In the genomic region with DNA sequence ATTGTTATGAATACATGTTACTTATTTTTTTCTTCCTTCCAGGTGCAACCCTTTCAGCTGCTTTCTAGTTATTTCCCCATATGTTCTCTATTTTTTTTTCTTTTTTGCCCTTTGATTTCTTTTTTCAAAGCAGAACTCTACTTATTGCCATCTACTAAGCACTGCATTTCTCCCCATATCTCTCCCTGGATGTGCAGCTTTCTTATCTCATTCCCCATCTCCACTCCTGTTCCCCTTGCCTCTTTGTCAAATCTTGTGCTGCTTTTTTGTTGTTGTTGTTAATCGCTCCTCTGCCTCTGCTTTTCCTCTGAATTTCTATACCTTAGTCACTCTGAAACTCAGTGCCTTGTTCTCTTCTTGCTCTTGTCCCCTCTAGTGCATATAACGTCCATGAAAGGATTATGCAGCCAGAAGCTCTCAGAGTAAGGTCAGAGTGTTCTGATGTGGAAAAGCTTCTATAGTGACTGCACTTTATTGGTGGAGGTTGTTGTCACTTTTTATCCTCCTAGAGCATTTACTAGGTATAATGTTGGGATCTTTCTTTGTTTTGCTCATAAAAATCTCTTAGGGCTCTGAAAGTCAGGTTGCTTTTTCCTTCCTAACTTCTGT, we compare ENCODE assay signal across 2 cellular contexts.
TF ChIP-seq lines count a peak whose summit lies in the region.

No MANE protein-coding gene starts in this region.

TF ChIP-seq in HCT116, 20 proteins besides CTCF, POLR2A, EP300 and RAD21:
- TF ChIP-seq, protein P1, sequence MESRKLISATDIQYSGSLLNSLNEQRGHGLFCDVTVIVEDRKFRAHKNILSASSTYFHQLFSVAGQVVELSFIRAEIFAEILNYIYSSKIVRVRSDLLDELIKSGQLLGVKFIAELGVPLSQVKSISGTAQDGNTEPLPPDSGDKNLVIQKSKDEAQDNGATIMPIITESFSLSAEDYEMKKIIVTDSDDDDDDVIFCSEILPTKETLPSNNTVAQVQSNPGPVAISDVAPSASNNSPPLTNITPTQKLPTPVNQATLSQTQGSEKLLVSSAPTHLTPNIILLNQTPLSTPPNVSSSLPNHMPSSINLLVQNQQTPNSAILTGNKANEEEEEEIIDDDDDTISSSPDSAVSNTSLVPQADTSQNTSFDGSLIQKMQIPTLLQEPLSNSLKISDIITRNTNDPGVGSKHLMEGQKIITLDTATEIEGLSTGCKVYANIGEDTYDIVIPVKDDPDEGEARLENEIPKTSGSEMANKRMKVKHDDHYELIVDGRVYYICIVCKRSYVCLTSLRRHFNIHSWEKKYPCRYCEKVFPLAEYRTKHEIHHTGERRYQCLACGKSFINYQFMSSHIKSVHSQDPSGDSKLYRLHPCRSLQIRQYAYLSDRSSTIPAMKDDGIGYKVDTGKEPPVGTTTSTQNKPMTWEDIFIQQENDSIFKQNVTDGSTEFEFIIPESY (IDR thresholded peaks at IDR 0.05; ENCODE audit: extremely low read depth, insufficient replicate concordance, low read length), result no peak
- no peak for TF ChIP-seq ZFX (IDR thresholded peaks at IDR 0.05)
- TF ChIP-seq EZH2 (IDR thresholded peaks at IDR 0.05), result no peak
TF ChIP-seq in HCT116: peak in this region for 0.

TF ChIP-seq in endothelial cell of umbilical vein, 7 proteins besides CTCF, POLR2A, EP300 and RAD21:
- TF ChIP-seq FOS (IDR thresholded peaks at IDR 0.05; ENCODE audit: borderline replicate concordance, insufficient read depth, low read length) (no peak), MYC (IDR thresholded peaks at IDR 0.05; ENCODE audit: low read depth, low read length) (no peak), POLR2AphosphoS5 (IDR thresholded peaks at IDR 0.05; ENCODE audit: insufficient read depth, low read depth, low read length) (no peak), EZH2 (IDR thresholded peaks at IDR 0.05; ENCODE audit: borderline replicate concordance, low read depth, low read length, severe bottlenecking) (no peak), JUN (IDR thresholded peaks at IDR 0.05; ENCODE audit: borderline replicate concordance, insufficient read depth, insufficient read length, low read depth) (no peak), GATA2 (IDR thresholded peaks at IDR 0.05; ENCODE audit: insufficient read depth, insufficient read length, low read depth, low read length) (peak; percentile 20)
- TF ChIP-seq, protein P2, sequence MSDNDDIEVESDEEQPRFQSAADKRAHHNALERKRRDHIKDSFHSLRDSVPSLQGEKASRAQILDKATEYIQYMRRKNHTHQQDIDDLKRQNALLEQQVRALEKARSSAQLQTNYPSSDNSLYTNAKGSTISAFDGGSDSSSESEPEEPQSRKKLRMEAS (IDR thresholded peaks at IDR 0.05; ENCODE audit: insufficient read depth, insufficient read length), result no peak
TF ChIP-seq in endothelial cell of umbilical vein: peak in this region for 1.
